In the genomic region with DNA sequence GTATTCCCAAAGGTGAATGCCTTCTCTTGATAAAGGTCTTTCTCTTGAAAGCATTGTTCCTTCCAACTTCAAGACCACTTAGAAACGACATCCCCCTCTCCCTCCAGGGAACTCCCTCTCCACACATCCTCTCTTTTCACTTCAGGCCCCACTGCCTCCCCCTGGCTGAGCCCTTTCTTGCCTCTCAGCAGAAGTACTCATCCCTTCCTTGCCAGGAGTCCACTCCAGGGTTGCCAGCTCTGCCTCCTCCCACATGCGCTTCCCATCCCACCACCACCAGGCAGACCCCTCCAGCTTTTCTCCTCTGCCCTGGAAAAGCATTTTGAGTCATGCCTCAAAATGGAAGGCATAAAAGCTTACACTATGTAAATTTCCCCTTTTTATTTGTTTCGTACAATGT, we compare ENCODE assay signal across 33 cellular contexts.
"Had no signal": no experiment of that assay in that cellular context is flagged by ENCODE, and none has a peak within 500 bp of the region (broad histone marks: within the 10 kb centered on the region; RNA-seq: fewer than 3 reads in every experiment).

No MANE protein-coding gene starts in this region.

- H3K4me3 ChIP-seq: adrenal gland, body of pancreas, breast epithelium had no signal

- H3K27ac ChIP-seq: adrenal gland, body of pancreas, brain microvascular endothelial cell, breast epithelium, VCaP had no signal

- H3K9me3 ChIP-seq: adrenal gland, body of pancreas had no signal

- H3K36me3 ChIP-seq: adrenal gland, brain microvascular endothelial cell, breast epithelium had no signal

- H3K27me3 ChIP-seq: adrenal gland, body of pancreas, brain microvascular endothelial cell had no signal

- FAIRE-seq: astrocyte, TTC549 had no signal

- ATAC-seq: activated CD8-positive, alpha-beta T cell treated with anti-CD3 and anti-CD28 coated beads for 36 hours; activated naive CD4-positive, alpha-beta T cell treated with anti-CD3 and anti-CD28 coated beads, Interleukin-2, amount 50 U/mL, for 72 hours; activated T-cell treated with anti-CD3 and anti-CD28 coated beads, Interleukin-2, amount 50 U/mL, for 4 hours; activated T-cell treated with anti-CD3 and anti-CD28 coated beads, Interleukin-2, amount 50 U/mL, for 72 hours; activated T-helper 17 cell treated with anti-CD3 and anti-CD28 coated beads, Interleukin-2, amount 50 U/mL, for 72 hours; body of pancreas had no signal

- DNase-seq: activated B cell treated with CpG ODN at 0.5 μM for 24 hours; activated CD4-positive, alpha-beta memory T cell treated with anti-CD3 and anti-CD28 coated beads for 36 hours; activated CD4-positive, alpha-beta T cell treated with anti-CD3 and anti-CD28 coated beads for 4 hours; activated CD4-positive, alpha-beta T cell treated with anti-CD3 and anti-CD28 coated beads, Interleukin-2, amount 10 ng/mL, durations not matched to agents 24 days and 14 days; activated CD4-positive, alpha-beta T cell treated with anti-CD3 and anti-CD28 coated beads, Interleukin-2, amount 50 U/mL, for 1 hour; activated CD4-positive, alpha-beta T cell treated with anti-CD3 and anti-CD28 coated beads, Interleukin-2, amount 50 U/mL, for 4 hours; activated CD4-positive, CD25-positive, alpha-beta regulatory T cell treated with anti-CD3 and anti-CD28 coated beads, Interleukin-2, amount 50 U/mL, for 72 hours; activated CD8-positive, alpha-beta memory T cell treated with anti-CD3 and anti-CD28 coated beads, Interleukin-2, amount 50 U/mL, for 4 hours; activated CD8-positive, alpha-beta T cell treated with anti-CD3 and anti-CD28 coated beads for 36 hours; activated effector memory CD4-positive, alpha-beta T cell treated with anti-CD3 and anti-CD28 coated beads, Interleukin-2, amount 50 U/mL, for 16 hours; activated gamma-delta T cell treated with Interleukin-2 at 50 U/mL for 16 hours; activated naive CD4-positive, alpha-beta T cell; activated naive CD4-positive, alpha-beta T cell treated with anti-CD3 and anti-CD28 coated beads for 36 hours; activated naive CD4-positive, alpha-beta T cell treated with anti-CD3 and anti-CD28 coated beads, Interleukin-2, amount 50 U/mL, for 16 hours; activated naive CD8-positive, alpha-beta T cell treated with anti-CD3 and anti-CD28 coated beads for 36 hours; activated T-cell treated with anti-CD3 and anti-CD28 coated beads for 4 hours; activated T-cell treated with anti-CD3 and anti-CD28 coated beads, Interleukin-2, amount 50 U/mL, for 1 hour; activated T-cell treated with anti-CD3 and anti-CD28 coated beads, Interleukin-2, amount 50 U/mL, for 4 hours; activated T-cell treated with anti-CD3 and anti-CD28 coated beads, Interleukin-2, amount 50 U/mL, for 72 hours; adrenal gland; amniotic stem cell; aorta; body of pancreas; brain microvascular endothelial cell; central memory CD4-positive, alpha-beta T cell; T-helper 2 cell; T-helper 9 cell had no signal

- H3K4me1 ChIP-seq: adrenal gland, body of pancreas, breast epithelium had no signal
